In genomic region chr5:142003266-142003800, GRCh38 we compare ENCODE assay signal across 16 cellular contexts. TPM values are rescaled to one million over a fixed set of nuclear protein-coding genes. Genes with fewer than 3 reads are reported as not detected.
"Had no signal": no experiment of that assay in that cellular context is flagged by ENCODE, and none has a peak within 500 bp of the region (broad histone marks: within the 10 kb centered on the region; RNA-seq: fewer than 3 reads in every experiment).

No MANE protein-coding gene starts in this region.

- DNase-seq: activated effector memory CD4-positive, alpha-beta T cell treated with Interleukin-2 at 50 U/mL for 16 hours; adrenal gland; esophagus squamous epithelium; hypothalamus; kidney; left lung; naive B cell; stimulated activated CD4-positive, alpha-beta T cell treated with anti-CD3 and anti-CD28 coated beads, Interleukin-15, amount 100 ng/mL, for 24 hours; stimulated activated CD4-positive, alpha-beta T cell treated with anti-CD3 and anti-CD28 coated beads, Interleukin-4, amount 100 ng/mL, for 1 hour; stimulated activated naive B cell treated with anti-CD40 and anti-IgM and Interleukin-4, amounts not matched to agents 10 μg/mL and 1 μg/mL and 100 μg/mL, for 72 hours; substantia nigra; T-helper 9 cell; transverse colon had no signal

- H3K27me3 ChIP-seq: adrenal gland, esophagus squamous epithelium, left lung, right atrium auricular region, transverse colon had no signal

- H3K9me3 Mint-ChIP-seq: naive B cell; stimulated activated naive B cell treated with anti-CD40 and anti-IgM and Interleukin-4, amounts not matched to agents 10 μg/mL and 1 μg/mL and 100 μg/mL, for 72 hours had no signal

- H3K27me3 Mint-ChIP-seq: stimulated activated naive B cell treated with anti-CD40 and anti-IgM and Interleukin-4, amounts not matched to agents 10 μg/mL and 1 μg/mL and 100 μg/mL, for 72 hours had no signal

- H3K27ac ChIP-seq: adrenal gland, esophagus squamous epithelium, left lung, right atrium auricular region, transverse colon had no signal

- H3K9me3 ChIP-seq: adrenal gland, esophagus squamous epithelium, left lung, right atrium auricular region, transverse colon had no signal

- ATAC-seq: activated CD4-positive, CD25-positive, alpha-beta regulatory T cell treated with anti-CD3 and anti-CD28 coated beads, Interleukin-2, amount 50 U/mL, for 24 hours; left lung; stimulated activated naive B cell treated with anti-CD40 and anti-IgM and Interleukin-4, amounts not matched to agents 10 μg/mL and 1 μg/mL and 100 μg/mL, for 72 hours had no signal

- H3K4me3 ChIP-seq: adrenal gland, esophagus squamous epithelium, left lung, right atrium auricular region, transverse colon had no signal

- H3K4me1 ChIP-seq: right atrium auricular region, transverse colon had no signal

- H3K27ac Mint-ChIP-seq: stimulated activated naive B cell treated with anti-CD40 and anti-IgM and Interleukin-4, amounts not matched to agents 10 μg/mL and 1 μg/mL and 100 μg/mL, for 72 hours had no signal

- H3K4me3 Mint-ChIP-seq: naive B cell; stimulated activated naive B cell treated with anti-CD40 and anti-IgM and Interleukin-4, amounts not matched to agents 10 μg/mL and 1 μg/mL and 100 μg/mL, for 72 hours had no signal

RNA-seq across cellular contexts. Expression of gene PCDH12, which starts 45.3 kb away (rescaled TPM):
- total RNA-seq: SK-MEL-5 had no signal
